Comparison of ENCODE assay signal across 9 cellular contexts in genomic region chr2:109736177-109736827, GRCh38. TPM values are rescaled to one million over a fixed set of nuclear protein-coding genes. Genes with fewer than 3 reads are reported as not detected.
DNase-seq lines count a peak whose midpoint lies in the region; ATAC-seq, FAIRE-seq and TF ChIP-seq lines count a peak whose summit lies in the region.
"Had no signal": no experiment of that assay in that cellular context is flagged by ENCODE, and none has a peak within 500 bp of the region (broad histone marks: within the 10 kb centered on the region; RNA-seq: fewer than 3 reads in every experiment).

No MANE protein-coding gene starts in this region.

- no peaks in the 10 kb centered on the region for H3K4me1 Mint-ChIP-seq in activated CD8-positive, alpha-beta memory T cell treated with anti-CD3 and anti-CD28 coated beads, Interleukin-2, amount 10 ng/mL, durations not matched to agents 7 days and 5 days
- H3K4me1 Mint-ChIP-seq: central memory CD8-positive, alpha-beta T cell had no signal

- H3K4me3 Mint-ChIP-seq in activated CD8-positive, alpha-beta memory T cell treated with anti-CD3 and anti-CD28 coated beads, Interleukin-2, amount 10 ng/mL, durations not matched to agents 7 days and 5 days, result no peak overlapping the region
- H3K4me3 Mint-ChIP-seq: central memory CD8-positive, alpha-beta T cell had no signal

- H4K20me1 ChIP-seq in GM12878 (ENCODE audit: control insufficient read depth, insufficient read depth), result no peaks in the 10 kb centered on the region

- no peaks in the 10 kb centered on the region for H3K79me2 ChIP-seq in GM12878 (ENCODE audit: control insufficient read depth, insufficient read depth, low read length)

- in situ Hi-C loops in GM12878 (cut with MboI), result no loop called here

- WGBS in GM12878 (ENCODE audit: insufficient coverage, insufficient replicate concordance, low lambda C conversion rate, missing lambda C conversion rate), result 44% methylated on average over 15 of the region's 15 CpGs

- peak; percentile 82 for ATAC-seq in GM12878
- no peak for ATAC-seq in stimulated activated naive CD8-positive, alpha-beta T cell treated with anti-CD3 and anti-CD28 coated beads, Interleukin-15, Interleukin-2, amounts not matched to agents 100 U/mL and 50 U/mL, for 24 hours
- no peak for ATAC-seq in GM21447 (IDR thresholded peaks at IDR 0.05; ENCODE audit: unreplicated experiment)
- ATAC-seq in activated CD8-positive, alpha-beta memory T cell treated with anti-CD3 and anti-CD28 coated beads, Interleukin-2, amount 10 ng/mL, durations not matched to agents 7 days and 5 days, result no peak

- no peaks in the 10 kb centered on the region for H3K27me3 ChIP-seq in GM12878 (replicated peaks in 1 of 2; ENCODE audit: control insufficient read depth in 2 of 2, insufficient read depth in 2 of 2, low read length in 1 of 2)

- no peaks in the 10 kb centered on the region for H3K36me3 ChIP-seq in GM12878 (ENCODE audit: control insufficient read depth in 2 of 2, insufficient read depth in 2 of 2, low read length in 1 of 2)

- POLR2A ChIA-PET in GM12878 (lab: Charles Lee), result no interaction called here

- TF ChIP-seq EP300 in GM12878 (IDR thresholded peaks at IDR 0.05; ENCODE audit: borderline replicate concordance in 1 of 2, control insufficient read depth in 1 of 2, low read depth in 2 of 2, low read length in 2 of 2), result no peak

- FAIRE-seq in GM12878 (lab: Jason Lieb, UNC), result no peak

- peak; percentile 65 for DNase-seq in GM12865 (ENCODE audit: low read depth)
- DNase-seq in NCI-H345 (lab: John Stamatoyannopoulos, UW), result peak; percentile 35
- no peak for DNase-seq in GM12878 (ENCODE audit: low read depth, low spot score)
- DNase-seq in iPS-NIHi11 (ENCODE audit: low spot score), result peak; percentile 52
- peak; percentile 10 for DNase-seq in stimulated activated naive CD8-positive, alpha-beta T cell treated with anti-CD3 and anti-CD28 coated beads, Interleukin-15, Interleukin-2, amounts not matched to agents 100 U/mL and 50 U/mL, for 24 hours
- no peak for DNase-seq in activated CD8-positive, alpha-beta memory T cell treated with anti-CD3 and anti-CD28 coated beads, Interleukin-2, amount 10 ng/mL, durations not matched to agents 7 days and 5 days

- CTCF ChIA-PET in GM12878 (lab: Yijun Ruan, JAX), result interaction anchor here (1.0 to 5.5 kb wide), 14 partner anchors 13 to 221 kb away, joined by 3 to 163 read pairs (median 5); no protein-coding TSS in a partner anchor
- CTCF ChIA-PET in activated CD8-positive, alpha-beta memory T cell treated with anti-CD3 and anti-CD28 coated beads, Interleukin-2, amount 10 ng/mL, durations not matched to agents 7 days and 5 days (lab: Charles Lee), result interaction anchor here (2.7 kb wide), 1 partner anchor 190 kb away, joined by 11 read pairs; no protein-coding TSS in a partner anchor

- TF ChIP-seq CTCF in 22Rv1 (IDR thresholded peaks at IDR 0.05), result peak; percentile 85
- TF ChIP-seq CTCF in GM12865 (IDR thresholded peaks at IDR 0.05; ENCODE audit: insufficient read depth, low read depth, low read length, missing control alignments), result peak; percentile 60
- peak; percentile 58 to 67 (median 58); a peak in 5 of 6 replicates for TF ChIP-seq CTCF in GM12878 (IDR thresholded peaks at IDR 0.05 in 2 of 3, conservative IDR thresholded peaks at IDR 0.05 in 1 of 3; ENCODE audit: control insufficient read depth in 2 of 3, extremely low read depth in 1 of 3, insufficient read depth in 1 of 3, low read depth in 3 of 3, low read length in 3 of 3)

- TF ChIP-seq POLR2A in GM12878 (IDR thresholded peaks at IDR 0.05; ENCODE audit: low read depth, low read length), result no peak

- no peaks in the 10 kb centered on the region; the same call in 2 of the 3 replicates for H3K9me3 ChIP-seq in GM12878 (replicated peaks; ENCODE audit: control insufficient read depth, insufficient read depth, low read length)

- H2AFZ ChIP-seq in GM12878 (ENCODE audit: control insufficient read depth, low read depth, low read length), result no peak overlapping the region

- intact Hi-C loops in GM12878 (cut with micrococcal nuclease; ENCODE audit: unreplicated experiment), result loop anchor here (1.0 kb wide), 2 partner anchors 190 to 220 kb away; no protein-coding TSS in a partner anchor

- H3K4me3 ChIP-seq in GM12865 (ENCODE audit: low read depth, low read length) (no peak overlapping the region), GM12878 (no peak overlapping the region)

- H3K9ac ChIP-seq in GM12878 (ENCODE audit: control insufficient read depth, insufficient read depth, low read length), result no peak overlapping the region

- no TSS peak for BruUV-seq in GM12878 (replicated peaks; lab: Mats Ljungman, UMichigan)

- no peaks in the 10 kb centered on the region for H3K36me3 Mint-ChIP-seq in activated CD8-positive, alpha-beta memory T cell treated with anti-CD3 and anti-CD28 coated beads, Interleukin-2, amount 10 ng/mL, durations not matched to agents 7 days and 5 days

- no peak overlapping the region for H3K27ac Mint-ChIP-seq in activated CD8-positive, alpha-beta memory T cell treated with anti-CD3 and anti-CD28 coated beads, Interleukin-2, amount 10 ng/mL, durations not matched to agents 7 days and 5 days

- H3K4me1 ChIP-seq in GM12878 (ENCODE audit: control insufficient read depth, insufficient read depth, low read length), result no peaks in the 10 kb centered on the region

- no peak overlapping the region for H3K27ac ChIP-seq in 22Rv1
- no peak overlapping the region for H3K27ac ChIP-seq in GM12878 (ENCODE audit: control insufficient read depth, insufficient read depth)

- H3K27me3 Mint-ChIP-seq in activated CD8-positive, alpha-beta memory T cell treated with anti-CD3 and anti-CD28 coated beads, Interleukin-2, amount 10 ng/mL, durations not matched to agents 7 days and 5 days, result peaks cover 18% of the 10 kb centered on the region

- RAD21 ChIA-PET in GM12878 (lab: Charles Lee; ENCODE audit: unreplicated experiment), result interaction anchor here (1.3 to 4.7 kb wide), 2 partner anchors 184 to 190 kb away, joined by 3 to 74 read pairs; no protein-coding TSS in a partner anchor

- no peaks in the 10 kb centered on the region for H3K9me3 Mint-ChIP-seq in activated CD8-positive, alpha-beta memory T cell treated with anti-CD3 and anti-CD28 coated beads, Interleukin-2, amount 10 ng/mL, durations not matched to agents 7 days and 5 days (ENCODE audit: low read depth)
- H3K9me3 Mint-ChIP-seq: central memory CD8-positive, alpha-beta T cell had no signal

- no peak overlapping the region for H3K4me2 ChIP-seq in GM12878 (ENCODE audit: control insufficient read depth, insufficient read depth)

- TF ChIP-seq RAD21 in GM12878 (IDR thresholded peaks at IDR 0.05; ENCODE audit: insufficient read depth, low read depth, low read length), result peak; percentile 77

- SMC1A ChIA-PET in GM12878 (lab: Charles Lee; ENCODE audit: uncharacterized antibody, unreplicated experiment), result interaction anchor here (0.9 to 5.0 kb wide), 7 partner anchors 15 to 219 kb away, joined by 3 to 88 read pairs (median 4); no protein-coding TSS in a partner anchor

TF ChIP-seq in GM12878, 131 proteins besides CTCF, POLR2A, EP300 and RAD21:
- no peak for TF ChIP-seq POLR2AphosphoS5 (IDR thresholded peaks at IDR 0.05; ENCODE audit: low read length)
- no peak for TF ChIP-seq GABPA (IDR thresholded peaks at IDR 0.05; ENCODE audit: low read depth)
- 0 out of 4 replicates have a peak, but pooled peaks of 1 of the 2 experiments have one; percentile 15 for TF ChIP-seq IKZF2 (IDR thresholded peaks at IDR 0.05)
- peak; percentile 81 for TF ChIP-seq SMC3 (IDR thresholded peaks at IDR 0.05; ENCODE audit: borderline replicate concordance, low read length)

RNA-seq across cellular contexts. Expression of gene RGPD5, which starts 57.8 kb away (rescaled TPM):
- total RNA-seq in GM12878 (2013; cell fraction: nucleolus; rRNA removed), result 304 and 368 TPM in 2 replicates
- total RNA-seq in GM12878 (2014; rRNA removed) (6.7 and 8.2 TPM in 2 replicates), GM12878 (2014; rRNA removed; fragmentation: Illumina TruSeq; extraction: Trizol) (7.9 and 8.1 TPM in 2 replicates), GM12878 (2021) (9.6 and 14.1 TPM in 2 replicates)
- 0.38 TPM for polyA plus RNA-seq in GM12878 (2011; ENCODE audit: low read depth)
- polyA plus RNA-seq in GM12878 (2011; rRNA removed) (3.4 and 4.1 TPM in 2 replicates), GM12878 (2014; fragmentation: Illumina TruSeq; extraction: Trizol) (1.8 and 2.7 TPM in 2 replicates), GM12878 (2014; fragmentation: Nextera tagmentation; extraction: Ambion mirVana) (under 1 TPM; 0.13 to 0.72 TPM), GM12878 (2014; rRNA removed) (4.1 and 12.4 TPM in 2 replicates), GM12878 (2016; fragmentation: Nextera tagmentation; extraction: Ambion mirVana) (1 to 10 TPM; 3.1 to 4.9 TPM)
- 1.4 and 1.7 TPM in 2 replicates for polyA plus RNA-seq in GM12878 (2011; cell fraction: cytosol; rRNA removed)
- polyA plus RNA-seq in GM12878 (2011; cell fraction: nucleus; rRNA removed), result 4.9 and 14.5 TPM in 2 replicates
- polyA plus RNA-seq in GM12878 (2012), result 1.4 and 3.7 TPM in 2 replicates
- 4.3 and 5.3 TPM in 2 replicates for polyA minus RNA-seq in GM12878 (2011; rRNA and poly(A)+ RNA removed)
- polyA minus RNA-seq in GM12878 (2011; cell fraction: cytosol; rRNA and poly(A)+ RNA removed), result 2.2 TPM in 1 of 2 replicates, not detected in the other
- polyA minus RNA-seq in GM12878 (2011; cell fraction: nucleus; rRNA and poly(A)+ RNA removed), result 5.9 and 13.2 TPM in 2 replicates
- total RNA-seq in activated CD8-positive, alpha-beta memory T cell treated with anti-CD3 and anti-CD28 coated beads, Interleukin-2, amount 10 ng/mL, durations not matched to agents 7 days and 5 days, result 10 to 100 TPM; 20.2 to 29.1 TPM

Comparison
In these comparisons a context has a peak if more than half of its experiments do, and no peak if none do; other contexts are left out.
1. DNase-seq: peak in GM12865 (single experiment), NCI-H345 (single experiment), iPS-NIHi11 (single experiment) and stimulated activated naive CD8-positive, alpha-beta T cell treated with anti-CD3 and anti-CD28 coated beads, Interleukin-15, Interleukin-2, amounts not matched to agents 100 U/mL and 50 U/mL, for 24 hours (single experiment); none in GM12878 (single experiment) and activated CD8-positive, alpha-beta memory T cell treated with anti-CD3 and anti-CD28 coated beads, Interleukin-2, amount 10 ng/mL, durations not matched to agents 7 days and 5 days (single experiment).
2. Peak in every context shown above with its lines, with median percentiles within 50 percentile points of each other: CTCF ChIP-seq.